36 cellular contexts compared by ENCODE assay signal in the genomic region with DNA sequence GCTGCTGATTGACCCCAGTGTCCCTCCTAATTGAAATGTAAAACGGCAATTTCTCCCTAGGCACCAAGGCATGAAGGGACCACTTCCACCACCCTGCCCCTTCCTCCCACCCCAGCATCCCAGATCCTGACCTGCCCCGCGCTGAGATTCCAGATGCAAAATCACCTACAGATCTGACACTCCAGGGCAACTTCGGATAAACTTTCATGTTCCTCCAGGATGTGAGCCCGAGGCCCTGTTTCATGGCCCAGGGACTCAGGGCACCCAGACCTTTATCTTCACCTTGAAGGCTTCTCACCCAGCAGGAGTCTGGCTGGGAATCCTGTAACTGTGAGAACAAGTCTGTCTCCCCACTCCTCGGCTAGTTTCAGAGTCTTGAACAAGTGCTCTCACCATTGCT.
"Had no signal": no experiment of that assay in that cellular context is flagged by ENCODE, and none has a peak within 500 bp of the region (broad histone marks: within the 10 kb centered on the region; RNA-seq: fewer than 3 reads in every experiment).

No MANE protein-coding gene starts in this region.

- H3K36me3 Mint-ChIP-seq: activated CD4-positive, alpha-beta memory T cell treated with anti-CD3 and anti-CD28 coated beads for 36 hours; activated naive CD4-positive, alpha-beta T cell treated with anti-CD3 and anti-CD28 coated beads, Interleukin-2, amount 50 U/mL, for 72 hours; activated naive CD8-positive, alpha-beta T cell treated with anti-CD3 and anti-CD28 coated beads for 36 hours had no signal

- H3K36me3 ChIP-seq: adrenal gland, brain microvascular endothelial cell, breast epithelium had no signal

- H3K27ac Mint-ChIP-seq: activated B cell treated with CpG ODN at 0.5 μM for 24 hours; activated CD4-positive, alpha-beta memory T cell treated with anti-CD3 and anti-CD28 coated beads for 36 hours; activated CD4-positive, alpha-beta T cell treated with anti-CD3 and anti-CD28 coated beads, Interleukin-2, amount 10 ng/mL, durations not matched to agents 24 days and 14 days; activated CD8-positive, alpha-beta T cell treated with anti-CD3 and anti-CD28 coated beads for 36 hours; activated naive CD4-positive, alpha-beta T cell treated with anti-CD3 and anti-CD28 coated beads for 36 hours; activated naive CD4-positive, alpha-beta T cell treated with anti-CD3 and anti-CD28 coated beads, Interleukin-2, amount 50 U/mL, for 72 hours; activated naive CD8-positive, alpha-beta T cell treated with anti-CD3 and anti-CD28 coated beads for 36 hours; activated T-cell treated with anti-CD3 and anti-CD28 coated beads, Interleukin-2, amount 50 U/mL, for 72 hours; activated T-helper 1 cell treated with anti-CD3 and anti-CD28 coated beads, Interleukin-12 subunit alpha, Interleukin-12 subunit beta, Interleukin-2, Interleukin-4 antibody, amounts not matched to agents 30 ng/mL and 10 ng/mL and 1 ng/mL, durations not matched to agents 14 hours and 24 hours and 36 hours; activated T-helper 17 cell treated with anti-CD3 and anti-CD28 coated beads, Interleukin-2, amount 50 U/mL, for 72 hours; T-helper 1 cell treated with Interleukin-12 subunit alpha and Interleukin-12 subunit beta and Interleukin-4 antibody, amounts not matched to agents 30 μg/mL and 1 μg/mL, for 36 hours; T-helper 2 cell treated with Interferon-gamma antibody and Interleukin-4, amounts not matched to agents 5 μg/mL and 100 μg/mL, for 36 hours had no signal

- H3K4me3 ChIP-seq: adrenal gland, body of pancreas, breast epithelium had no signal

- H3K27ac ChIP-seq: adrenal gland, body of pancreas, brain microvascular endothelial cell, breast epithelium, VCaP had no signal

- H3K27me3 Mint-ChIP-seq: activated B cell treated with CpG ODN at 0.5 μM for 24 hours; activated CD4-positive, alpha-beta memory T cell treated with anti-CD3 and anti-CD28 coated beads for 36 hours; activated CD4-positive, alpha-beta T cell treated with anti-CD3 and anti-CD28 coated beads, Interleukin-2, amount 10 ng/mL, durations not matched to agents 24 days and 14 days; activated CD8-positive, alpha-beta T cell treated with anti-CD3 and anti-CD28 coated beads for 36 hours; activated naive CD8-positive, alpha-beta T cell treated with anti-CD3 and anti-CD28 coated beads for 36 hours; activated T-helper 17 cell treated with anti-CD3 and anti-CD28 coated beads, Interleukin-2, amount 50 U/mL, for 72 hours had no signal

- H3K9me3 ChIP-seq: adrenal gland, body of pancreas, breast epithelium had no signal

- H3K9me3 Mint-ChIP-seq: activated B cell treated with CpG ODN at 0.5 μM for 24 hours; activated CD4-positive, alpha-beta memory T cell treated with anti-CD3 and anti-CD28 coated beads for 36 hours; activated CD4-positive, alpha-beta T cell treated with anti-CD3 and anti-CD28 coated beads, Interleukin-2, amount 10 ng/mL, durations not matched to agents 24 days and 14 days; activated CD8-positive, alpha-beta T cell treated with anti-CD3 and anti-CD28 coated beads for 36 hours; activated naive CD4-positive, alpha-beta T cell treated with anti-CD3 and anti-CD28 coated beads for 36 hours; activated naive CD4-positive, alpha-beta T cell treated with anti-CD3 and anti-CD28 coated beads, Interleukin-2, amount 50 U/mL, for 72 hours; activated naive CD8-positive, alpha-beta T cell treated with anti-CD3 and anti-CD28 coated beads for 36 hours; activated T-cell treated with anti-CD3 and anti-CD28 coated beads, Interleukin-2, amount 50 U/mL, for 4 hours; activated T-cell treated with anti-CD3 and anti-CD28 coated beads, Interleukin-2, amount 50 U/mL, for 72 hours; activated T-helper 1 cell treated with anti-CD3 and anti-CD28 coated beads, Interleukin-12 subunit alpha, Interleukin-12 subunit beta, Interleukin-2, Interleukin-4 antibody, amounts not matched to agents 30 ng/mL and 10 ng/mL and 1 ng/mL, durations not matched to agents 14 hours and 24 hours and 36 hours; activated T-helper 17 cell treated with anti-CD3 and anti-CD28 coated beads, Interleukin-2, amount 50 U/mL, for 72 hours; central memory CD8-positive, alpha-beta T cell; T-helper 1 cell treated with Interleukin-12 subunit alpha and Interleukin-12 subunit beta and Interleukin-4 antibody, amounts not matched to agents 30 μg/mL and 1 μg/mL, for 36 hours; T-helper 2 cell treated with Interferon-gamma antibody and Interleukin-4, amounts not matched to agents 5 μg/mL and 100 μg/mL, for 36 hours had no signal

- H3K4me3 Mint-ChIP-seq: activated B cell treated with CpG ODN at 0.5 μM for 24 hours; activated CD4-positive, alpha-beta memory T cell treated with anti-CD3 and anti-CD28 coated beads for 36 hours; activated CD4-positive, alpha-beta T cell treated with anti-CD3 and anti-CD28 coated beads, Interleukin-2, amount 10 ng/mL, durations not matched to agents 24 days and 14 days; activated CD8-positive, alpha-beta T cell treated with anti-CD3 and anti-CD28 coated beads for 36 hours; activated naive CD4-positive, alpha-beta T cell treated with anti-CD3 and anti-CD28 coated beads for 36 hours; activated naive CD8-positive, alpha-beta T cell treated with anti-CD3 and anti-CD28 coated beads for 36 hours; activated T-cell treated with anti-CD3 and anti-CD28 coated beads, Interleukin-2, amount 50 U/mL, for 4 hours; activated T-cell treated with anti-CD3 and anti-CD28 coated beads, Interleukin-2, amount 50 U/mL, for 72 hours; activated T-helper 1 cell treated with anti-CD3 and anti-CD28 coated beads, Interleukin-12 subunit alpha, Interleukin-12 subunit beta, Interleukin-2, Interleukin-4 antibody, amounts not matched to agents 30 ng/mL and 10 ng/mL and 1 ng/mL, durations not matched to agents 14 hours and 24 hours and 36 hours; activated T-helper 17 cell treated with anti-CD3 and anti-CD28 coated beads, Interleukin-2, amount 50 U/mL, for 72 hours; central memory CD8-positive, alpha-beta T cell; T-helper 1 cell treated with Interleukin-12 subunit alpha and Interleukin-12 subunit beta and Interleukin-4 antibody, amounts not matched to agents 30 μg/mL and 1 μg/mL, for 36 hours; T-helper 2 cell treated with Interferon-gamma antibody and Interleukin-4, amounts not matched to agents 5 μg/mL and 100 μg/mL, for 36 hours had no signal

- H3K4me1 ChIP-seq: adrenal gland, body of pancreas, breast epithelium had no signal

- H3K4me1 Mint-ChIP-seq: activated B cell treated with CpG ODN at 0.5 μM for 24 hours; activated CD4-positive, alpha-beta T cell treated with anti-CD3 and anti-CD28 coated beads, Interleukin-2, amount 10 ng/mL, durations not matched to agents 24 days and 14 days; activated naive CD8-positive, alpha-beta T cell treated with anti-CD3 and anti-CD28 coated beads for 36 hours; activated T-helper 17 cell treated with anti-CD3 and anti-CD28 coated beads, Interleukin-2, amount 50 U/mL, for 72 hours; central memory CD8-positive, alpha-beta T cell had no signal

- DNase-seq: activated B cell treated with CpG ODN at 0.5 μM for 24 hours; activated CD4-positive, alpha-beta memory T cell treated with anti-CD3 and anti-CD28 coated beads for 36 hours; activated CD4-positive, alpha-beta T cell treated with anti-CD3 and anti-CD28 coated beads for 4 hours; activated CD4-positive, alpha-beta T cell treated with anti-CD3 and anti-CD28 coated beads, Interleukin-2, amount 10 ng/mL, durations not matched to agents 24 days and 14 days; activated CD4-positive, alpha-beta T cell treated with anti-CD3 and anti-CD28 coated beads, Interleukin-2, amount 50 U/mL, for 1 hour; activated CD4-positive, alpha-beta T cell treated with anti-CD3 and anti-CD28 coated beads, Interleukin-2, amount 50 U/mL, for 4 hours; activated CD4-positive, CD25-positive, alpha-beta regulatory T cell treated with anti-CD3 and anti-CD28 coated beads, Interleukin-2, amount 50 U/mL, for 72 hours; activated CD8-positive, alpha-beta memory T cell treated with anti-CD3 and anti-CD28 coated beads, Interleukin-2, amount 50 U/mL, for 4 hours; activated CD8-positive, alpha-beta T cell treated with anti-CD3 and anti-CD28 coated beads for 36 hours; activated effector memory CD4-positive, alpha-beta T cell treated with anti-CD3 and anti-CD28 coated beads, Interleukin-2, amount 50 U/mL, for 16 hours; activated gamma-delta T cell treated with Interleukin-2 at 50 U/mL for 16 hours; activated naive CD4-positive, alpha-beta T cell; activated naive CD4-positive, alpha-beta T cell treated with anti-CD3 and anti-CD28 coated beads for 36 hours; activated naive CD4-positive, alpha-beta T cell treated with anti-CD3 and anti-CD28 coated beads, Interleukin-2, amount 50 U/mL, for 16 hours; activated naive CD8-positive, alpha-beta T cell treated with anti-CD3 and anti-CD28 coated beads for 36 hours; activated T-cell treated with anti-CD3 and anti-CD28 coated beads for 4 hours; activated T-cell treated with anti-CD3 and anti-CD28 coated beads, Interleukin-2, amount 50 U/mL, for 1 hour; activated T-cell treated with anti-CD3 and anti-CD28 coated beads, Interleukin-2, amount 50 U/mL, for 4 hours; activated T-cell treated with anti-CD3 and anti-CD28 coated beads, Interleukin-2, amount 50 U/mL, for 72 hours; adrenal gland; amniotic stem cell; aorta; body of pancreas; brain microvascular endothelial cell; caudate nucleus; T-helper 1 cell; T-helper 2 cell; T-helper 9 cell had no signal

- H3K27me3 ChIP-seq: adrenal gland, body of pancreas, brain microvascular endothelial cell, breast epithelium had no signal
